ENCODE assay signal across 8 cellular contexts in the genomic region with DNA sequence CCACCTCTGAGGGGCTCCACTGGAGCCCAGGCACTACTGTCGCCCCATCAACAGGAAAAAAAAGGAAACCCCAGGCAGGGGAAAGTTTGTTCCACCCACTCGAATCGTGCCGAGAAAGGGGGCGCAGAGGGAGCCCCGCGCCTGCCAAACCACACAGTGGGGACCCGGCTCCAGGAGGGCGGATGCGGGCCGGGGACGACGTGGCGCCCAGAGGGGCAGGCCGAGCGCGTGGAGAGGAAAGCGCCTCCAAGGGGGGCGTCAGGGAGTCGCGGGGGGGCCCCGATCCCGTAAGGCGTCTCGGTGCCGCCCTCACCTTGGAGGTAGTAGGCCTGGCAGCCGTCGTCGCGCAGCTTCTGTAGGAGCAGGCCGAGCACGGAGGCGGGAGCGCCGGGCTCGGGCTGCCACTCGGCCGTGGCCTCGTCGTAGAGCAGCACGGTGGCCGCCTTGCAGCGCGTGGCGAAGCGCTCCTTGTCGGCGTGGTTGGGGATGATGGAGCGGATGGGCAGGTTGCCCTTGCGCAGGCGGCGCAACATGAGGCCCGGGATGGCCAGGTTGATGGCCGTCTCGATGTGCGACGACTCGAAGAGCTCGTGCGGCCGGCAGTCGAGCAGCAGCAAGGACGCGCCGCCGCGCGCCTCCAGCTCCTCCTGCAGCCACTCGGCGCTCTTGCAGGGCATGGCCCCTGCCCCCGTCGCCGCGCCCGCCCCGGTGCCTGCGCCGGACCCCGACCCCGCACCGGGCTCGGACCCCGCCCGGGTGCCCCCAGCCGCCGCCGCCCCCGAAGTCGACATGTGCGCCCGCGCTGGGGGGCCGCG. TPM values are rescaled to one million over a fixed set of nuclear protein-coding genes. Genes with fewer than 3 reads are reported as not detected.
DNase-seq lines count a peak whose midpoint lies in the region; ATAC-seq and TF ChIP-seq lines count a peak whose summit lies in the region.

No MANE protein-coding gene starts in this region.

- TF ChIP-seq CTCF in VCaP (conservative IDR thresholded peaks at IDR 0.05) (peak; percentile 14), left lung (IDR thresholded peaks at IDR 0.05) (no peak)

- peak overlapping the region; percentile 80 to 94 for H3K4me3 ChIP-seq in left lung

- DNase-seq in AG20443 (ENCODE audit: low spot score) (peak; percentile 54), HK-2 (ENCODE audit: unreplicated experiment) (peak; percentile 44), cerebellar cortex (ENCODE audit: low spot score) (peak; percentile 57), left lung (peak in 1 of 2 donors; percentile 90), NCI-H446 treated with DMSO at 0.1 percent for 48 hours (lab: John Stamatoyannopoulos, UW) (no peak)
- DNase-seq in stimulated activated CD4-positive, alpha-beta T cell treated with anti-CD3 and anti-CD28 coated beads, TNF-alpha, amount 100 ng/mL, for 4 hours (ENCODE audit: low read depth in 3 of 3): peak; percentile 9 to 39 (median 23)

- H3K4me1 ChIP-seq in left lung: peaks cover 39 to 69% of the 10 kb centered on the region in 2 donors

- H3K27ac ChIP-seq in VCaP: peak overlapping the region; percentile 89
- peak overlapping the region; percentile 82 to 85 for H3K27ac ChIP-seq in left lung

- H3K9me3 ChIP-seq in left lung: no peaks in the 10 kb centered on the region

- ATAC-seq in GM18907 (IDR thresholded peaks at IDR 0.05; ENCODE audit: unreplicated experiment) (peak; percentile 21), left lung (no peak)

- intact Hi-C loops in left lung (cut with DNase I): loop anchor here in 1 of 2 donors (2.0 kb wide), 1 partner anchor 49 kb away; no protein-coding TSS in a partner anchor

- no peaks in the 10 kb centered on the region for H3K27me3 ChIP-seq in left lung

- peaks cover 0 to 22% of the 10 kb centered on the region in 2 donors for H3K36me3 ChIP-seq in left lung

RNA-seq across cellular contexts. Expression of a gene that starts 0.6 kb away (rescaled TPM):
- 10 to 100 TPM; 35.9 to 38.3 TPM for total RNA-seq in left lung
